8 cellular contexts compared by ENCODE assay signal in the genomic region with DNA sequence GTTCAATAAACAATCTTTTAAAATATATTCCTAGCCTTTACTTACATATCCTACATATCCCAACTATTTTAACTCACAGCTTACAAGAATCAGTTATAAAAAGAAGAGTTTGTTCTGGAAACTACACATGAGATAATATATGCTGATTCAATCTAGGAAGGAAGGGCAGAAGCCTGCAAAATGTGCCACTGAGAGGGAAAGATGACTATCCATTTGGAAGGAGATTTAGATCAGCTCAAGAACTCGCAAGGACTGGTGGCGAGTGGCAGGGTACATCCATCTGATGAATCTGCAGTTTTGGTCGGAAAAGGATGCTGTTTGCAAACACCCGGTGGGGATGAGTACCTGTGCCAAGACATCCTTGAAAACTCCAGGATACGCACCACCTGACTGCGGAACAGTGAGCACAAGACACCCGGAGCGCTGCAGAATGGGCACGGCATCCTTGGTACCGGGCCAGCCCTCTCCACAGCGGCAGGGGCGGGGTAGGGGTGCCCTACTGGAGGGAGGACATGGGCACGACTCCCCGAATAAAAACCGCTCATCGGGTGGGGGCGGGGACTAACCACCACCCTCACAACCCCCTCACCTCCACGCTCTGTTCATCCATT. TPM values are rescaled to one million over a fixed set of nuclear protein-coding genes. Genes with fewer than 3 reads are reported as not detected.
DNase-seq lines count a peak whose midpoint lies in the region; ATAC-seq and TF ChIP-seq lines count a peak whose summit lies in the region.

No MANE protein-coding gene starts in this region.

- peak; percentile 29 to 48 for ATAC-seq in gastrocnemius medialis

- peaks cover 7 to 25% of the 10 kb centered on the region in 2 donors for H3K4me1 ChIP-seq in gastrocnemius medialis

- peak overlapping the region; percentile 84 to 99 (median 92) for H3K27ac ChIP-seq in gastrocnemius medialis

- TF ChIP-seq POLR2A in gastrocnemius medialis (IDR thresholded peaks at IDR 0.05) = no peak

- DNase-seq in DMS53 treated with DMSO at 0.1 percent for 48 hours (lab: John Stamatoyannopoulos, UW; ENCODE audit: unreplicated experiment) (peak; percentile 1), H4 (ENCODE audit: low spot score) (peak; percentile 48), LoVo (ENCODE audit: low spot score) (peak; percentile 65), T-helper 9 cell (peak; percentile 73), astrocyte of the cerebellum (ENCODE audit: low read depth) (no peak), hypothalamus (lab: John Stamatoyannopoulos, UW) (peak in 50 of 51 donors; percentile 7 to 75 (median 46)), gastrocnemius medialis (peak; percentile 34 to 57), mesenteric fat pad (ENCODE audit: low spot score) (no peak)

- H3K27me3 ChIP-seq in gastrocnemius medialis = no peaks in the 10 kb centered on the region

- TF ChIP-seq CTCF in astrocyte of the cerebellum (IDR thresholded peaks at IDR 0.05; ENCODE audit: low read depth, low read length, missing control alignments) (peak; percentile 2), gastrocnemius medialis (IDR thresholded peaks at IDR 0.05 in 4 of 5, conservative IDR thresholded peaks at IDR 0.05 in 1 of 5) (no peak)

- intact Hi-C loops in gastrocnemius medialis (cut with DNase I; ENCODE audit: low total_unique reads) = loop anchor here (2.0 to 5.0 kb wide), 4 partner anchors 51 to 754 kb away; a partner anchor contains a TSS

- no peaks in the 10 kb centered on the region for H3K36me3 ChIP-seq in gastrocnemius medialis

- peak overlapping the region; percentile 76 for H3K4me3 ChIP-seq in astrocyte of the cerebellum (ENCODE audit: low read depth, low read length)
- H3K4me3 ChIP-seq in gastrocnemius medialis = peak overlapping the region; percentile 67 to 99 (median 91)

- in situ Hi-C loops in astrocyte of the cerebellum (cut with HindIII; ENCODE audit: low sequenced_read_pairs) (no loop called here), gastrocnemius medialis (cut with MboI; ENCODE audit: low sequenced_read_pairs in 4 of 4) (no loop called here)

- H3K9me3 ChIP-seq in gastrocnemius medialis = no peaks in the 10 kb centered on the region

RNA-seq across cellular contexts. Expression of a gene that starts 0.7 kb away (rescaled TPM):
- 29.0 and 35.7 TPM in 2 replicates for total RNA-seq in H4 (2014; rRNA removed; shearing (Covaris generic))
- total RNA-seq in gastrocnemius medialis (10 to 100 TPM; 16.1 to 17.5 (median 16.3) TPM), mesenteric fat pad (16.0 TPM)

RNA-seq across cellular contexts. Expression of a gene that starts 49.0 kb away (rescaled TPM):
- 122 and 153 TPM in 2 replicates for total RNA-seq in H4 (2014; rRNA removed; shearing (Covaris generic))
- 10 to 100 TPM in 2 of 4 donors, 1 to 10 TPM in 2; 4.1 to 17.8 (median 8.7) TPM for total RNA-seq in gastrocnemius medialis
- total RNA-seq in mesenteric fat pad = 21.2 TPM

RNA-seq across cellular contexts. Expression of a gene that starts 49.6 kb away (rescaled TPM):
- total RNA-seq in H4 (2014; rRNA removed; shearing (Covaris generic)) = 13.0 and 14.7 TPM in 2 replicates
- total RNA-seq in gastrocnemius medialis (1 to 10 TPM in 1 of 4 donors, under 1 TPM in 2, not detected in 1; 0.20 to 7.9 (median 0.53) TPM), mesenteric fat pad (2.9 TPM)

Comparison
In these comparisons a context has a peak if more than half of its experiments do, and no peak if none do; other contexts are left out.
1. DNase-seq: peak in DMS53 treated with DMSO at 0.1 percent for 48 hours (single experiment), H4 (single experiment), LoVo (single experiment), T-helper 9 cell (single experiment), hypothalamus (50 of 51) and gastrocnemius medialis (2 of 2); none in astrocyte of the cerebellum (single experiment) and mesenteric fat pad (single experiment).